In genomic region chr1:42013881-42014470, GRCh38 we compare ENCODE assay signal across 12 cellular contexts.
DNase-seq lines count a peak whose midpoint lies in the region; ATAC-seq and TF ChIP-seq lines count a peak whose summit lies in the region.
"Had no signal": no experiment of that assay in that cellular context is flagged by ENCODE, and none has a peak within 500 bp of the region (broad histone marks: within the 10 kb centered on the region; RNA-seq: fewer than 3 reads in every experiment).

No MANE protein-coding gene starts in this region.

- DNase-seq in AG20443 (ENCODE audit: low spot score) (peak; percentile 27), DMS153 treated with DMSO at 0.1 percent for 48 hours (lab: John Stamatoyannopoulos, UW; ENCODE audit: unreplicated experiment) (peak; percentile 33), immature natural killer cell (no peak), HK-2 (ENCODE audit: unreplicated experiment) (no peak)
- DNase-seq in activated CD8-positive, alpha-beta T cell treated with anti-CD3 and anti-CD28 coated beads for 36 hours = no peak
- no peak for DNase-seq in activated T-helper 2 cell treated with anti-CD3 and anti-CD28 coated beads, Interferon-gamma antibody, Interleukin-2, Interleukin-4, amounts not matched to agents 10 μg/mL and 5 μg/mL and 100 μg/mL, durations not matched to agents 14 hours and 24 hours and 36 hours (ENCODE audit: low spot score)
- DNase-seq: KG1, NCI-H2227 treated with DMSO at 0.1 percent for 48 hours, SHP77 treated with DMSO at 0.1 percent for 48 hours had no signal

- H3K27ac Mint-ChIP-seq in activated CD8-positive, alpha-beta T cell treated with anti-CD3 and anti-CD28 coated beads for 36 hours = no peak overlapping the region
- H3K27ac Mint-ChIP-seq in immature natural killer cell = peak overlapping the region in 5 of 6 donors; percentile 5 to 87 (median 59)
- H3K27ac Mint-ChIP-seq in activated T-helper 2 cell treated with anti-CD3 and anti-CD28 coated beads, Interferon-gamma antibody, Interleukin-2, Interleukin-4, amounts not matched to agents 10 μg/mL and 5 μg/mL and 100 μg/mL, durations not matched to agents 14 hours and 24 hours and 36 hours = no peak overlapping the region

- H3K36me3 Mint-ChIP-seq in activated CD8-positive, alpha-beta T cell treated with anti-CD3 and anti-CD28 coated beads for 36 hours (ENCODE audit: low read depth) = peaks cover 9% of the 10 kb centered on the region
- peaks cover 0 to 11% (median 5%) of the 10 kb centered on the region in 3 donors for H3K36me3 Mint-ChIP-seq in immature natural killer cell
- no peaks in the 10 kb centered on the region for H3K36me3 Mint-ChIP-seq in activated T-helper 2 cell treated with anti-CD3 and anti-CD28 coated beads, Interferon-gamma antibody, Interleukin-2, Interleukin-4, amounts not matched to agents 10 μg/mL and 5 μg/mL and 100 μg/mL, durations not matched to agents 14 hours and 24 hours and 36 hours (ENCODE audit: low read depth)

- POLR2A ChIA-PET in activated CD8-positive, alpha-beta T cell treated with anti-CD3 and anti-CD28 coated beads for 36 hours (lab: Charles Lee) = no interaction called here

- H3K9me3 Mint-ChIP-seq in activated CD8-positive, alpha-beta T cell treated with anti-CD3 and anti-CD28 coated beads for 36 hours = peaks cover 6% of the 10 kb centered on the region
- H3K9me3 Mint-ChIP-seq in immature natural killer cell = no peaks in the 10 kb centered on the region
- H3K9me3 Mint-ChIP-seq in activated T-helper 2 cell treated with anti-CD3 and anti-CD28 coated beads, Interferon-gamma antibody, Interleukin-2, Interleukin-4, amounts not matched to agents 10 μg/mL and 5 μg/mL and 100 μg/mL, durations not matched to agents 14 hours and 24 hours and 36 hours = peaks cover 9% of the 10 kb centered on the region

- H3K4me3 Mint-ChIP-seq in activated CD8-positive, alpha-beta T cell treated with anti-CD3 and anti-CD28 coated beads for 36 hours = peak overlapping the region; percentile 17
- H3K4me3 Mint-ChIP-seq in immature natural killer cell = peak overlapping the region in 4 of 5 donors; percentile 0 to 70 (median 56)
- no peak overlapping the region for H3K4me3 Mint-ChIP-seq in activated T-helper 2 cell treated with anti-CD3 and anti-CD28 coated beads, Interferon-gamma antibody, Interleukin-2, Interleukin-4, amounts not matched to agents 10 μg/mL and 5 μg/mL and 100 μg/mL, durations not matched to agents 14 hours and 24 hours and 36 hours (ENCODE audit: low read depth)

- CTCF ChIA-PET in activated CD8-positive, alpha-beta T cell treated with anti-CD3 and anti-CD28 coated beads for 36 hours (lab: Charles Lee) = interaction anchor here (0.7 to 1.5 kb wide), 4 partner anchors 10 to 226 kb away, joined by 3 to 4 read pairs (median 3); no protein-coding TSS in a partner anchor

- H3K27me3 Mint-ChIP-seq in activated CD8-positive, alpha-beta T cell treated with anti-CD3 and anti-CD28 coated beads for 36 hours = peaks cover 1% of the 10 kb centered on the region
- H3K27me3 Mint-ChIP-seq in immature natural killer cell (ENCODE audit: low read depth in 3 of 3) = peaks cover 0 to 1% (median 0%) of the 10 kb centered on the region in 3 donors
- no peaks in the 10 kb centered on the region for H3K27me3 Mint-ChIP-seq in activated T-helper 2 cell treated with anti-CD3 and anti-CD28 coated beads, Interferon-gamma antibody, Interleukin-2, Interleukin-4, amounts not matched to agents 10 μg/mL and 5 μg/mL and 100 μg/mL, durations not matched to agents 14 hours and 24 hours and 36 hours (ENCODE audit: low read depth)

- TF ChIP-seq CTCF in activated CD8-positive, alpha-beta T cell treated with anti-CD3 and anti-CD28 coated beads for 36 hours (IDR thresholded peaks at IDR 0.05) = no peak

- H3K4me1 Mint-ChIP-seq in activated CD8-positive, alpha-beta T cell treated with anti-CD3 and anti-CD28 coated beads for 36 hours (ENCODE audit: low read depth) = peaks cover 60% of the 10 kb centered on the region
- H3K4me1 Mint-ChIP-seq in immature natural killer cell = peaks cover 47 to 69% of the 10 kb centered on the region in 2 donors
- H3K4me1 Mint-ChIP-seq in activated T-helper 2 cell treated with anti-CD3 and anti-CD28 coated beads, Interferon-gamma antibody, Interleukin-2, Interleukin-4, amounts not matched to agents 10 μg/mL and 5 μg/mL and 100 μg/mL, durations not matched to agents 14 hours and 24 hours and 36 hours (ENCODE audit: low read depth) = peaks cover 28% of the 10 kb centered on the region

- intact Hi-C loops in activated CD8-positive, alpha-beta T cell treated with anti-CD3 and anti-CD28 coated beads for 36 hours (cut with micrococcal nuclease) = no loop called here
- intact Hi-C loops in activated T-helper 2 cell treated with anti-CD3 and anti-CD28 coated beads, Interferon-gamma antibody, Interleukin-2, Interleukin-4, amounts not matched to agents 10 μg/mL and 5 μg/mL and 100 μg/mL, durations not matched to agents 14 hours and 24 hours and 36 hours (cut with micrococcal nuclease) = no loop called here

- no peak for ATAC-seq in activated CD8-positive, alpha-beta T cell treated with anti-CD3 and anti-CD28 coated beads for 36 hours
- ATAC-seq in GM18909 (IDR thresholded peaks at IDR 0.05; ENCODE audit: poor library complexity, unreplicated experiment) (no peak), GM18858 (IDR thresholded peaks at IDR 0.05; ENCODE audit: unreplicated experiment) (no peak)
- ATAC-seq: gastroesophageal sphincter had no signal

Comparison
In these comparisons a context has a peak if more than half of its experiments do, and no peak if none do; other contexts are left out.
1. DNase-seq: peak in AG20443 (single experiment) and DMS153 treated with DMSO at 0.1 percent for 48 hours (single experiment); none in activated CD8-positive, alpha-beta T cell treated with anti-CD3 and anti-CD28 coated beads for 36 hours (single experiment), immature natural killer cell (0 of 3), activated T-helper 2 cell treated with anti-CD3 and anti-CD28 coated beads, Interferon-gamma antibody, Interleukin-2, Interleukin-4, amounts not matched to agents 10 μg/mL and 5 μg/mL and 100 μg/mL, durations not matched to agents 14 hours and 24 hours and 36 hours (single experiment) and HK-2 (single experiment).
2. H3K27ac Mint-ChIP-seq: peak in immature natural killer cell (5 of 6); none in activated CD8-positive, alpha-beta T cell treated with anti-CD3 and anti-CD28 coated beads for 36 hours (single experiment) and activated T-helper 2 cell treated with anti-CD3 and anti-CD28 coated beads, Interferon-gamma antibody, Interleukin-2, Interleukin-4, amounts not matched to agents 10 μg/mL and 5 μg/mL and 100 μg/mL, durations not matched to agents 14 hours and 24 hours and 36 hours (single experiment).